ENCODE assay signal across 1 cellular context in the genomic region with DNA sequence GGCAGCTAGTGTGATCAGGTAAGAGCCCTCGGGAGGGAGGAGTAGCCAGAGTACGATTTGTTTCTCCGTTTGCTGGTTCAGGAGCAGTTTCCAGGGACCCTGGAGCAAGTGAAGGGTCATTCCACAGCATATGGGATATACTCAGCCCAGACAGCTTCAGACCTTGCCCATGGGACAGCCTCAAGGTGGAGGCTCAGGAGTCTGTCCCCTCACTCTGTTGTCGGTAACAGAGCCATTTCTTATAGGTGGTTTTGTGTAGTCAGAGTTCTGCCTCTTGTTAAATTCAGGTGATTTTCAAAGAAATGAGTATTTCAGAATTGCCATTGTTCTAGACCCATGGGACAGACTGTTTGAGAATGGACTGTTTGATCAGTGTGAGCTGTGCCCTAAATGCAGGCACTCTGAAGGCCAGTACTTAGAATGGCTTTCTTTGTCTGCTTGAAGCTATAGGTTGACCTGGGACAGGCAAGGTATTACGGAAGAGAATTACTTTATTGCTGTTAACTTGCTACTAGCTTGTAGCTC.
TF ChIP-seq lines count a peak whose summit lies in the region.

No MANE protein-coding gene starts in this region.

TF ChIP-seq in HepG2, 621 proteins besides CTCF, POLR2A, EP300 and RAD21 (continued from another document and continues in another):
- TF ChIP-seq, protein P1, sequence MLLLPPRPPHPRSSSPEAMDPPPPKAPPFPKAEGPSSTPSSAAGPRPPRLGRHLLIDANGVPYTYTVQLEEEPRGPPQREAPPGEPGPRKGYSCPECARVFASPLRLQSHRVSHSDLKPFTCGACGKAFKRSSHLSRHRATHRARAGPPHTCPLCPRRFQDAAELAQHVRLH (CRISPR knock-in tag; IDR thresholded peaks at IDR 0.05; ENCODE audit: borderline replicate concordance, low read depth) = peak; percentile 43; the same call in 1 of the 2 replicates
- TF ChIP-seq ZMYM4 (CRISPR knock-in tag; IDR thresholded peaks at IDR 0.05) (peak; percentile 55), ZMYM3 (CRISPR knock-in tag; IDR thresholded peaks at IDR 0.05) (peak; percentile 62; the same call in 1 of the 2 replicates), GTF2F1 (IDR thresholded peaks at IDR 0.05; ENCODE audit: low read length) (no peak), HDAC2 (CRISPR knock-in tag; IDR thresholded peaks at IDR 0.05) (peak; percentile 92), MAFG (CRISPR knock-in tag; IDR thresholded peaks at IDR 0.05) (no peak), MEF2D (CRISPR knock-in tag; IDR thresholded peaks at IDR 0.05) (peak; percentile 48; the same call in 1 of the 2 replicates), ZNF124 (CRISPR knock-in tag; IDR thresholded peaks at IDR 0.05) (0 out of 2 replicates have a peak, but pooled peaks have one; percentile 32), ZNF549 (CRISPR knock-in tag; IDR thresholded peaks at IDR 0.05) (no peak), SP5 (CRISPR knock-in tag; IDR thresholded peaks at IDR 0.05; ENCODE audit: borderline replicate concordance, low read depth) (peak; percentile 57), ETV5 (CRISPR knock-in tag; IDR thresholded peaks at IDR 0.05; ENCODE audit: borderline replicate concordance) (peak; percentile 50; the same call in 1 of the 2 replicates), ATF7 (IDR thresholded peaks at IDR 0.05) (no peak), ATF7 (CRISPR knock-in tag; IDR thresholded peaks at IDR 0.05) (no peak), ARNT2 (CRISPR knock-in tag; IDR thresholded peaks at IDR 0.05; ENCODE audit: low read depth) (0 out of 2 replicates have a peak, but pooled peaks have one; percentile 29), SP140L (CRISPR knock-in tag; IDR thresholded peaks at IDR 0.05; ENCODE audit: borderline replicate concordance) (no peak), ZNF383 (CRISPR knock-in tag; IDR thresholded peaks at IDR 0.05; ENCODE audit: borderline replicate concordance) (no peak), RXRB (CRISPR knock-in tag; IDR thresholded peaks at IDR 0.05; ENCODE audit: borderline replicate concordance) (peak; percentile 69), STAG1 (CRISPR knock-in tag; IDR thresholded peaks at IDR 0.05) (peak; percentile 1; the same call in 1 of the 2 replicates), SALL1 (CRISPR knock-in tag; IDR thresholded peaks at IDR 0.05) (peak; percentile 63), ZNF629 (CRISPR knock-in tag; conservative IDR thresholded peaks at IDR 0.05) (0 out of 2 replicates have a peak, but pooled peaks have one; percentile 11), ZFP36L1 (CRISPR knock-in tag; IDR thresholded peaks at IDR 0.05) (no peak), ZEB1 (IDR thresholded peaks at IDR 0.05; ENCODE audit: insufficient replicate concordance, low read depth) (peak; percentile 88), DPF2 (CRISPR knock-in tag; IDR thresholded peaks at IDR 0.05; ENCODE audit: borderline replicate concordance, low read depth) (peak; percentile 77; the same call in 1 of the 2 replicates), MED1 (CRISPR knock-in tag; IDR thresholded peaks at IDR 0.05) (peak; percentile 72; the same call in 1 of the 2 replicates), ZNF660 (CRISPR knock-in tag; IDR thresholded peaks at IDR 0.05; ENCODE audit: borderline replicate concordance, low read depth) (no peak), ZNF644 (CRISPR knock-in tag; IDR thresholded peaks at IDR 0.05; ENCODE audit: low read depth) (peak; percentile 87), THAP11 (CRISPR knock-in tag; IDR thresholded peaks at IDR 0.05) (peak; percentile 62), RARA (CRISPR knock-in tag; IDR thresholded peaks at IDR 0.05) (peak; percentile 62; the same call in 1 of the 2 replicates), NR2F6 (IDR thresholded peaks at IDR 0.05) (peak; percentile 86), NR2F6 (CRISPR knock-in tag; IDR thresholded peaks at IDR 0.05) (peak; percentile 90), ESRRA (CRISPR knock-in tag; IDR thresholded peaks at IDR 0.05; ENCODE audit: low read depth) (no peak), RELA (CRISPR knock-in tag; IDR thresholded peaks at IDR 0.05) (peak; percentile 40; the same call in 1 of the 2 replicates)
- TF ChIP-seq, protein P2, sequence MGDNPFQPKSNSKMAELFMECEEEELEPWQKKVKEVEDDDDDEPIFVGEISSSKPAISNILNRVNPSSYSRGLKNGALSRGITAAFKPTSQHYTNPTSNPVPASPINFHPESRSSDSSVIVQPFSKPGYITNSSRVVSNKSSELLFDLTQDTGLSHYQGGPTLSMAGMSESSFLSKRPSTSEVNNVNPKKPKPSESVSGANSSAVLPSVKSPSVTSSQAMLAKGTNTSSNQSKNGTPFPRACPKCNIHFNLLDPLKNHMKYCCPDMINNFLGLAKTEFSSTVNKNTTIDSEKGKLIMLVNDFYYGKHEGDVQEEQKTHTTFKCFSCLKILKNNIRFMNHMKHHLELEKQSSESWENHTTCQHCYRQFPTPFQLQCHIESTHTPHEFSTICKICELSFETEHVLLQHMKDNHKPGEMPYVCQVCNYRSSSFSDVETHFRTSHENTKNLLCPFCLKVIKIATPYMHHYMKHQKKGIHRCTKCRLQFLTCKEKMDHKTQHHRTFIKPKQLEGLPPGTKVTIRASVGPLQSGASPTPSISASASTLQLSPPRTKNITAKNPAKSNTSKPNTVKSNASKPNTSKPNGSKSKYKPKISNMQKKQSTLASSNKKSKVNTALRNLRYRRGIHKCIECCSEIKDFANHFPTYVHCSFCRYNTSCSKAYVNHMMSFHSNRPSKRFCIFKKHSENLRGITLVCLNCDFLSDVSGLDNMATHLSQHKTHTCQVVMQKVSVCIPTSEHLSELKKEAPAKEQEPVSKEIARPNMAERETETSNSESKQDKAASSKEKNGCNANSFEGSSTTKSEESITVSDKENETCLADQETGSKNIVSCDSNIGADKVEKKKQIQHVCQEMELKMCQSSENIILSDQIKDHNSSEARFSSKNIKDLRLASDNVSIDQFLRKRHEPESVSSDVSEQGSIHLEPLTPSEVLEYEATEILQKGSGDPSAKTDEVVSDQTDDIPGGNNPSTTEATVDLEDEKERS (CRISPR knock-in tag; IDR thresholded peaks at IDR 0.05) = 0 out of 2 replicates have a peak, but pooled peaks have one; percentile 48
- TF ChIP-seq, protein P3, sequence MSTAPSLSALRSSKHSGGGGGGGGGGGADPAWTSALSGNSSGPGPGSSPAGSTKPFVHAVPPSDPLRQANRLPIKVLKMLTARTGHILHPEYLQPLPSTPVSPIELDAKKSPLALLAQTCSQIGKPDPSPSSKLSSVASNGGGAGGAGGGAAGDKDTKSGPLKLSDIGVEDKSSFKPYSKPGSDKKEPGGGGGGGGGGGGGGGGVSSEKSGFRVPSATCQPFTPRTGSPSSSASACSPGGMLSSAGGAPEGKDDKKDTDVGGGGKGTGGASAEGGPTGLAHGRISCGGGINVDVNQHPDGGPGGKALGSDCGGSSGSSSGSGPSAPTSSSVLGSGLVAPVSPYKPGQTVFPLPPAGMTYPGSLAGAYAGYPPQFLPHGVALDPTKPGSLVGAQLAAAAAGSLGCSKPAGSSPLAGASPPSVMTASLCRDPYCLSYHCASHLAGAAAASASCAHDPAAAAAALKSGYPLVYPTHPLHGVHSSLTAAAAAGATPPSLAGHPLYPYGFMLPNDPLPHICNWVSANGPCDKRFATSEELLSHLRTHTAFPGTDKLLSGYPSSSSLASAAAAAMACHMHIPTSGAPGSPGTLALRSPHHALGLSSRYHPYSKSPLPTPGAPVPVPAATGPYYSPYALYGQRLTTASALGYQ (CRISPR knock-in tag; IDR thresholded peaks at IDR 0.05) = peak; percentile 64; the same call in 1 of the 2 replicates
- TF ChIP-seq, protein P4, sequence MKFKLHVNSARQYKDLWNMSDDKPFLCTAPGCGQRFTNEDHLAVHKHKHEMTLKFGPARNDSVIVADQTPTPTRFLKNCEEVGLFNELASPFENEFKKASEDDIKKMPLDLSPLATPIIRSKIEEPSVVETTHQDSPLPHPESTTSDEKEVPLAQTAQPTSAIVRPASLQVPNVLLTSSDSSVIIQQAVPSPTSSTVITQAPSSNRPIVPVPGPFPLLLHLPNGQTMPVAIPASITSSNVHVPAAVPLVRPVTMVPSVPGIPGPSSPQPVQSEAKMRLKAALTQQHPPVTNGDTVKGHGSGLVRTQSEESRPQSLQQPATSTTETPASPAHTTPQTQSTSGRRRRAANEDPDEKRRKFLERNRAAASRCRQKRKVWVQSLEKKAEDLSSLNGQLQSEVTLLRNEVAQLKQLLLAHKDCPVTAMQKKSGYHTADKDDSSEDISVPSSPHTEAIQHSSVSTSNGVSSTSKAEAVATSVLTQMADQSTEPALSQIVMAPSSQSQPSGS (CRISPR knock-in tag; IDR thresholded peaks at IDR 0.05) = peak; percentile 28; the same call in 1 of the 2 replicates
- TF ChIP-seq, protein P5, sequence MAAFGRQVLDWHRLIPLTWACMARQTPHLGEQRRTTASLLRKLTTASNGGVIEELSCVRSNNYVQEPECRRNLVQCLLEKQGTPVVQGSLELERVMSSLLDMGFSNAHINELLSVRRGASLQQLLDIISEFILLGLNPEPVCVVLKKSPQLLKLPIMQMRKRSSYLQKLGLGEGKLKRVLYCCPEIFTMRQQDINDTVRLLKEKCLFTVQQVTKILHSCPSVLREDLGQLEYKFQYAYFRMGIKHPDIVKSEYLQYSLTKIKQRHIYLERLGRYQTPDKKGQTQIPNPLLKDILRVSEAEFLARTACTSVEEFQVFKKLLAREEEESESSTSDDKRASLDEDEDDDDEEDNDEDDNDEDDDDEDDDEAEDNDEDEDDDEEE (CRISPR knock-in tag; IDR thresholded peaks at IDR 0.05) = 0 out of 2 replicates have a peak, but pooled peaks have one; percentile 73
- TF ChIP-seq, protein P6, sequence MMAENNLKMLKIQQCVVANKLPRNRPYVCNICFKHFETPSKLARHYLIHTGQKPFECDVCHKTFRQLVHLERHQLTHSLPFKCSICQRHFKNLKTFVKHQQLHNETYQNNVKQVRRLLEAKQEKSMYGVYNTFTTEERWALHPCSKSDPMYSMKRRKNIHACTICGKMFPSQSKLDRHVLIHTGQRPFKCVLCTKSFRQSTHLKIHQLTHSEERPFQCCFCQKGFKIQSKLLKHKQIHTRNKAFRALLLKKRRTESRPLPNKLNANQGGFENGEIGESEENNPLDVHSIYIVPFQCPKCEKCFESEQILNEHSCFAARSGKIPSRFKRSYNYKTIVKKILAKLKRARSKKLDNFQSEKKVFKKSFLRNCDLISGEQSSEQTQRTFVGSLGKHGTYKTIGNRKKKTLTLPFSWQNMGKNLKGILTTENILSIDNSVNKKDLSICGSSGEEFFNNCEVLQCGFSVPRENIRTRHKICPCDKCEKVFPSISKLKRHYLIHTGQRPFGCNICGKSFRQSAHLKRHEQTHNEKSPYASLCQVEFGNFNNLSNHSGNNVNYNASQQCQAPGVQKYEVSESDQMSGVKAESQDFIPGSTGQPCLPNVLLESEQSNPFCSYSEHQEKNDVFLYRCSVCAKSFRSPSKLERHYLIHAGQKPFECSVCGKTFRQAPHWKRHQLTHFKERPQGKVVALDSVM (CRISPR knock-in tag; IDR thresholded peaks at IDR 0.05) = peak; percentile 51; the same call in 1 of the 2 replicates
- TF ChIP-seq, protein P7, sequence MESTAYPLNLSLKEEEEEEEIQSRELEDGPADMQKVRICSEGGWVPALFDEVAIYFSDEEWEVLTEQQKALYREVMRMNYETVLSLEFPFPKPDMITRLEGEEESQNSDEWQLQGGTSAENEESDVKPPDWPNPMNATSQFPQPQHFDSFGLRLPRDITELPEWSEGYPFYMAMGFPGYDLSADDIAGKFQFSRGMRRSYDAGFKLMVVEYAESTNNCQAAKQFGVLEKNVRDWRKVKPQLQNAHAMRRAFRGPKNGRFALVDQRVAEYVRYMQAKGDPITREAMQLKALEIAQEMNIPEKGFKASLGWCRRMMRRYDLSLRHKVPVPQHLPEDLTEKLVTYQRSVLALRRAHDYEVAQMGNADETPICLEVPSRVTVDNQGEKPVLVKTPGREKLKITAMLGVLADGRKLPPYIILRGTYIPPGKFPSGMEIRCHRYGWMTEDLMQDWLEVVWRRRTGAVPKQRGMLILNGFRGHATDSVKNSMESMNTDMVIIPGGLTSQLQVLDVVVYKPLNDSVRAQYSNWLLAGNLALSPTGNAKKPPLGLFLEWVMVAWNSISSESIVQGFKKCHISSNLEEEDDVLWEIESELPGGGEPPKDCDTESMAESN (CRISPR knock-in tag; conservative IDR thresholded peaks at IDR 0.05) = no peak; the same call in 1 of the 2 replicates
- TF ChIP-seq, protein P8, sequence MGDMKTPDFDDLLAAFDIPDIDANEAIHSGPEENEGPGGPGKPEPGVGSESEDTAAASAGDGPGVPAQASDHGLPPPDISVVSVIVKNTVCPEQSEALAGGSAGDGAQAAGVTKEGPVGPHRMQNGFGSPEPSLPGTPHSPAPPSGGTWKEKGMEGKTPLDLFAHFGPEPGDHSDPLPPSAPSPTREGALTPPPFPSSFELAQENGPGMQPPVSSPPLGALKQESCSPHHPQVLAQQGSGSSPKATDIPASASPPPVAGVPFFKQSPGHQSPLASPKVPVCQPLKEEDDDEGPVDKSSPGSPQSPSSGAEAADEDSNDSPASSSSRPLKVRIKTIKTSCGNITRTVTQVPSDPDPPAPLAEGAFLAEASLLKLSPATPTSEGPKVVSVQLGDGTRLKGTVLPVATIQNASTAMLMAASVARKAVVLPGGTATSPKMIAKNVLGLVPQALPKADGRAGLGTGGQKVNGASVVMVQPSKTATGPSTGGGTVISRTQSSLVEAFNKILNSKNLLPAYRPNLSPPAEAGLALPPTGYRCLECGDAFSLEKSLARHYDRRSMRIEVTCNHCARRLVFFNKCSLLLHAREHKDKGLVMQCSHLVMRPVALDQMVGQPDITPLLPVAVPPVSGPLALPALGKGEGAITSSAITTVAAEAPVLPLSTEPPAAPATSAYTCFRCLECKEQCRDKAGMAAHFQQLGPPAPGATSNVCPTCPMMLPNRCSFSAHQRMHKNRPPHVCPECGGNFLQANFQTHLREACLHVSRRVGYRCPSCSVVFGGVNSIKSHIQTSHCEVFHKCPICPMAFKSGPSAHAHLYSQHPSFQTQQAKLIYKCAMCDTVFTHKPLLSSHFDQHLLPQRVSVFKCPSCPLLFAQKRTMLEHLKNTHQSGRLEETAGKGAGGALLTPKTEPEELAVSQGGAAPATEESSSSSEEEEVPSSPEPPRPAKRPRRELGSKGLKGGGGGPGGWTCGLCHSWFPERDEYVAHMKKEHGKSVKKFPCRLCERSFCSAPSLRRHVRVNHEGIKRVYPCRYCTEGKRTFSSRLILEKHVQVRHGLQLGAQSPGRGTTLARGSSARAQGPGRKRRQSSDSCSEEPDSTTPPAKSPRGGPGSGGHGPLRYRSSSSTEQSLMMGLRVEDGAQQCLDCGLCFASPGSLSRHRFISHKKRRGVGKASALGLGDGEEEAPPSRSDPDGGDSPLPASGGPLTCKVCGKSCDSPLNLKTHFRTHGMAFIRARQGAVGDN (CRISPR knock-in tag; IDR thresholded peaks at IDR 0.05) = peak; percentile 27; the same call in 1 of the 2 replicates
- TF ChIP-seq, protein P9, sequence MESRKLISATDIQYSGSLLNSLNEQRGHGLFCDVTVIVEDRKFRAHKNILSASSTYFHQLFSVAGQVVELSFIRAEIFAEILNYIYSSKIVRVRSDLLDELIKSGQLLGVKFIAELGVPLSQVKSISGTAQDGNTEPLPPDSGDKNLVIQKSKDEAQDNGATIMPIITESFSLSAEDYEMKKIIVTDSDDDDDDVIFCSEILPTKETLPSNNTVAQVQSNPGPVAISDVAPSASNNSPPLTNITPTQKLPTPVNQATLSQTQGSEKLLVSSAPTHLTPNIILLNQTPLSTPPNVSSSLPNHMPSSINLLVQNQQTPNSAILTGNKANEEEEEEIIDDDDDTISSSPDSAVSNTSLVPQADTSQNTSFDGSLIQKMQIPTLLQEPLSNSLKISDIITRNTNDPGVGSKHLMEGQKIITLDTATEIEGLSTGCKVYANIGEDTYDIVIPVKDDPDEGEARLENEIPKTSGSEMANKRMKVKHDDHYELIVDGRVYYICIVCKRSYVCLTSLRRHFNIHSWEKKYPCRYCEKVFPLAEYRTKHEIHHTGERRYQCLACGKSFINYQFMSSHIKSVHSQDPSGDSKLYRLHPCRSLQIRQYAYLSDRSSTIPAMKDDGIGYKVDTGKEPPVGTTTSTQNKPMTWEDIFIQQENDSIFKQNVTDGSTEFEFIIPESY (CRISPR knock-in tag; IDR thresholded peaks at IDR 0.05) = peak; percentile 20; the same call in 1 of the 2 replicates
